13 cellular contexts compared by ENCODE assay signal in the genomic region with DNA sequence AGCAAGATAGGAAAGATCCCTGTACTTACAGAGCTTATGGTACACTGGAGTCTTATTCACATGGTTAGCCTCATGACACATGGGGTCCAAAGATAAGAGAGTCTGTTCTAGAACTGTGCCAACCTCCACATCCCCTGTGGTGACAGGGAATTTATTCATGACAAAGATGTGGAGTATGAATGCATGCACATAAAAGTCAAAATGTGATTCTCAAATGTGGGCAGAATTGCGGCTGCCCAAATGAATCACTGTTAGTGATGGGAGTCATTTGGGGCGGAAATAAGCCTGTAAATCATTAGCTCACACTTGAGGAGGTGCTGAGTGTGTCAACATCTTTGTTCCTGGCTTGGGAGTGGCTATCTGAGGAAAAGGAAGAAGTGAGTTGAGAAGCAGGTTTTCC.
DNase-seq lines count a peak whose midpoint lies in the region; ATAC-seq, FAIRE-seq and TF ChIP-seq lines count a peak whose summit lies in the region.
"Had no signal": no experiment of that assay in that cellular context is flagged by ENCODE, and none has a peak within 500 bp of the region (broad histone marks: within the 10 kb centered on the region; RNA-seq: fewer than 3 reads in every experiment).

No MANE protein-coding gene starts in this region.

- DNase-seq in A549 (ENCODE audit: low read depth in 1 of 2, low spot score in 1 of 2) (peak; percentile 16 to 79), GM23248 (peak; percentile 88), RKO (ENCODE audit: low spot score) (peak; percentile 56), fibroblast of the aortic adventitia (ENCODE audit: low read depth) (peak; percentile 68), prostate gland (ENCODE audit: low spot score) (no peak), NCI-H2196 (lab: John Stamatoyannopoulos, UW; ENCODE audit: unreplicated experiment) (no peak), activated gamma-delta T cell (lab: John Stamatoyannopoulos, UW) (no peak), NCI-H1105 (lab: John Stamatoyannopoulos, UW) (no peak)
- DNase-seq: activated naive CD8-positive, alpha-beta T cell treated with anti-CD3 and anti-CD28 coated beads for 36 hours; KG1; posterior cingulate gyrus; Right ventricle myocardium superior had no signal

- CTCF ChIA-PET in A549 (lab: Yijun Ruan, JAX) = interaction anchor here (1.3 to 1.4 kb wide), 2 partner anchors 38 to 83 kb away, joined by 3 read pairs; no protein-coding TSS in a partner anchor

- peak; percentile 88 to 93 for ATAC-seq in A549

- H3K36me3 ChIP-seq in GM23248 (ENCODE audit: low read depth) (no peaks in the 10 kb centered on the region), prostate gland (no peaks in the 10 kb centered on the region)

- no peaks in the 10 kb centered on the region for H4K20me1 ChIP-seq in GM23248 (ENCODE audit: insufficient read depth)

- H3K27me3 ChIP-seq in GM23248 (replicated peaks; ENCODE audit: insufficient read depth) (no peaks in the 10 kb centered on the region), prostate gland (replicated peaks; ENCODE audit: insufficient read depth) (no peaks in the 10 kb centered on the region)

- H3K4me1 ChIP-seq in A549 (peaks cover 17% of the 10 kb centered on the region), GM23248 (ENCODE audit: insufficient read depth) (peaks cover 25% of the 10 kb centered on the region), prostate gland (replicated peaks) (no peaks in the 10 kb centered on the region)

- no peaks in the 10 kb centered on the region for H3K79me2 ChIP-seq in GM23248 (ENCODE audit: insufficient read depth)

- peak overlapping the region; percentile 42 for H3K4me2 ChIP-seq in A549
- peak overlapping the region; percentile 30 for H3K4me2 ChIP-seq in GM23248 (ENCODE audit: unreplicated experiment)

- 0 out of 5 replicates have a peak, but pooled peaks have one; percentile 6 to 24 for TF ChIP-seq RAD21 in A549 (conservative IDR thresholded peaks at IDR 0.05 in 1 of 2, IDR thresholded peaks at IDR 0.05 in 1 of 2)

- 0% methylated on average over 2 of the region's 2 CpGs for WGBS in A549 (ENCODE audit: missing lambda C conversion rate)
- WGBS in GM23248 (ENCODE audit: low coverage in 1 of 2, low lambda C conversion rate in 2 of 2, missing lambda C conversion rate in 2 of 2), 2 experiments = 0% methylated on average over 2 of the region's 2 CpGs
- WGBS in prostate gland = 36% methylated on average over 2 of the region's 2 CpGs

- no peak overlapping the region for H3K9ac ChIP-seq in GM23248

- H3K27ac ChIP-seq in A549 (peak overlapping the region in 1 of 2 experiments; percentile 66; a peak in 4 of 6 replicates), GM23248 (peak overlapping the region; percentile 64), prostate gland (no peak overlapping the region)

- TF ChIP-seq POLR2A in A549 (IDR thresholded peaks at IDR 0.05; ENCODE audit: low read length) = no peak
- TF ChIP-seq POLR2A in prostate gland (IDR thresholded peaks at IDR 0.05) = no peak

- H3K9me3 ChIP-seq in A549 (peaks cover 13% of the 10 kb centered on the region), GM23248 (ENCODE audit: low read depth) (no peaks in the 10 kb centered on the region), prostate gland (no peaks in the 10 kb centered on the region)

- H3F3A ChIP-seq in GM23248 (ENCODE audit: insufficient read depth) = peaks cover 28% of the 10 kb centered on the region

- intact Hi-C loops in prostate gland (cut with DNase I) = no loop called here

- 0 out of 2 replicates have a peak, but pooled peaks cover 5% of the 10 kb centered on the region for H3K9me2 ChIP-seq in GM23248 (ENCODE audit: insufficient read depth)

- POLR2A ChIA-PET in A549 (lab: Yijun Ruan, JAX) = no interaction called here

- H2AFZ ChIP-seq in GM23248 = no peak overlapping the region

- no peak overlapping the region for H3K4me3 ChIP-seq in A549
- H3K4me3 ChIP-seq in GM23248 = no peak overlapping the region
- H3K4me3 ChIP-seq in fibroblast of the aortic adventitia (ENCODE audit: low read depth, low read length) = no peak overlapping the region
- H3K4me3 ChIP-seq in prostate gland = no peak overlapping the region

- in situ Hi-C loops in GM23248 (cut with MboI) = no loop called here

- no peak for TF ChIP-seq CTCF in A549 (IDR thresholded peaks at IDR 0.05)
- TF ChIP-seq CTCF in fibroblast of the aortic adventitia (IDR thresholded peaks at IDR 0.05; ENCODE audit: insufficient read depth, low read length) = no peak
- no peak for TF ChIP-seq CTCF in prostate gland (IDR thresholded peaks at IDR 0.05)

- peak; percentile 81 for FAIRE-seq in A549 (lab: Jason Lieb, UNC)
- FAIRE-seq: endothelial cell of umbilical vein had no signal

- TF ChIP-seq EP300 in A549 (IDR thresholded peaks at IDR 0.05) = peak in 1 of 2 experiments; percentile 24; a peak in 1 of 5 replicates

TF ChIP-seq in A549, 52 proteins besides CTCF, POLR2A, EP300 and RAD21 (continues in another document):
- TF ChIP-seq, protein P1, sequence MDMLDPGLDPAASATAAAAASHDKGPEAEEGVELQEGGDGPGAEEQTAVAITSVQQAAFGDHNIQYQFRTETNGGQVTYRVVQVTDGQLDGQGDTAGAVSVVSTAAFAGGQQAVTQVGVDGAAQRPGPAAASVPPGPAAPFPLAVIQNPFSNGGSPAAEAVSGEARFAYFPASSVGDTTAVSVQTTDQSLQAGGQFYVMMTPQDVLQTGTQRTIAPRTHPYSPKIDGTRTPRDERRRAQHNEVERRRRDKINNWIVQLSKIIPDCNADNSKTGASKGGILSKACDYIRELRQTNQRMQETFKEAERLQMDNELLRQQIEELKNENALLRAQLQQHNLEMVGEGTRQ (IDR thresholded peaks at IDR 0.05) = no peak
- TF ChIP-seq SMC3 (IDR thresholded peaks at IDR 0.05) (no peak), MAZ (IDR thresholded peaks at IDR 0.05; ENCODE audit: borderline replicate concordance, low read depth, low read length) (no peak), TP53 (CRISPR knock-in tag; IDR thresholded peaks at IDR 0.05) (no peak), FOSL2 (IDR thresholded peaks at IDR 0.05) (peak; percentile 27; the same call in 1 of the 2 replicates), FOSL2 (CRISPR knock-in tag; IDR thresholded peaks at IDR 0.05) (peak; percentile 58), CEBPB (IDR thresholded peaks at IDR 0.05) (no peak)
- TF ChIP-seq, protein P2, sequence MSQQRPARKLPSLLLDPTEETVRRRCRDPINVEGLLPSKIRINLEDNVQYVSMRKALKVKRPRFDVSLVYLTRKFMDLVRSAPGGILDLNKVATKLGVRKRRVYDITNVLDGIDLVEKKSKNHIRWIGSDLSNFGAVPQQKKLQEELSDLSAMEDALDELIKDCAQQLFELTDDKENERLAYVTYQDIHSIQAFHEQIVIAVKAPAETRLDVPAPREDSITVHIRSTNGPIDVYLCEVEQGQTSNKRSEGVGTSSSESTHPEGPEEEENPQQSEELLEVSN (IDR thresholded peaks at IDR 0.05; ENCODE audit: borderline replicate concordance, low read depth) = no peak
- TF ChIP-seq, protein P3, sequence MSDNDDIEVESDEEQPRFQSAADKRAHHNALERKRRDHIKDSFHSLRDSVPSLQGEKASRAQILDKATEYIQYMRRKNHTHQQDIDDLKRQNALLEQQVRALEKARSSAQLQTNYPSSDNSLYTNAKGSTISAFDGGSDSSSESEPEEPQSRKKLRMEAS (IDR thresholded peaks at IDR 0.05) = peak; percentile 39; the same call in 1 of the 2 replicates
- TF ChIP-seq, protein P4, sequence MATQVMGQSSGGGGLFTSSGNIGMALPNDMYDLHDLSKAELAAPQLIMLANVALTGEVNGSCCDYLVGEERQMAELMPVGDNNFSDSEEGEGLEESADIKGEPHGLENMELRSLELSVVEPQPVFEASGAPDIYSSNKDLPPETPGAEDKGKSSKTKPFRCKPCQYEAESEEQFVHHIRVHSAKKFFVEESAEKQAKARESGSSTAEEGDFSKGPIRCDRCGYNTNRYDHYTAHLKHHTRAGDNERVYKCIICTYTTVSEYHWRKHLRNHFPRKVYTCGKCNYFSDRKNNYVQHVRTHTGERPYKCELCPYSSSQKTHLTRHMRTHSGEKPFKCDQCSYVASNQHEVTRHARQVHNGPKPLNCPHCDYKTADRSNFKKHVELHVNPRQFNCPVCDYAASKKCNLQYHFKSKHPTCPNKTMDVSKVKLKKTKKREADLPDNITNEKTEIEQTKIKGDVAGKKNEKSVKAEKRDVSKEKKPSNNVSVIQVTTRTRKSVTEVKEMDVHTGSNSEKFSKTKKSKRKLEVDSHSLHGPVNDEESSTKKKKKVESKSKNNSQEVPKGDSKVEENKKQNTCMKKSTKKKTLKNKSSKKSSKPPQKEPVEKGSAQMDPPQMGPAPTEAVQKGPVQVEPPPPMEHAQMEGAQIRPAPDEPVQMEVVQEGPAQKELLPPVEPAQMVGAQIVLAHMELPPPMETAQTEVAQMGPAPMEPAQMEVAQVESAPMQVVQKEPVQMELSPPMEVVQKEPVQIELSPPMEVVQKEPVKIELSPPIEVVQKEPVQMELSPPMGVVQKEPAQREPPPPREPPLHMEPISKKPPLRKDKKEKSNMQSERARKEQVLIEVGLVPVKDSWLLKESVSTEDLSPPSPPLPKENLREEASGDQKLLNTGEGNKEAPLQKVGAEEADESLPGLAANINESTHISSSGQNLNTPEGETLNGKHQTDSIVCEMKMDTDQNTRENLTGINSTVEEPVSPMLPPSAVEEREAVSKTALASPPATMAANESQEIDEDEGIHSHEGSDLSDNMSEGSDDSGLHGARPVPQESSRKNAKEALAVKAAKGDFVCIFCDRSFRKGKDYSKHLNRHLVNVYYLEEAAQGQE (IDR thresholded peaks at IDR 0.05) = no peak
- TF ChIP-seq, protein P5, sequence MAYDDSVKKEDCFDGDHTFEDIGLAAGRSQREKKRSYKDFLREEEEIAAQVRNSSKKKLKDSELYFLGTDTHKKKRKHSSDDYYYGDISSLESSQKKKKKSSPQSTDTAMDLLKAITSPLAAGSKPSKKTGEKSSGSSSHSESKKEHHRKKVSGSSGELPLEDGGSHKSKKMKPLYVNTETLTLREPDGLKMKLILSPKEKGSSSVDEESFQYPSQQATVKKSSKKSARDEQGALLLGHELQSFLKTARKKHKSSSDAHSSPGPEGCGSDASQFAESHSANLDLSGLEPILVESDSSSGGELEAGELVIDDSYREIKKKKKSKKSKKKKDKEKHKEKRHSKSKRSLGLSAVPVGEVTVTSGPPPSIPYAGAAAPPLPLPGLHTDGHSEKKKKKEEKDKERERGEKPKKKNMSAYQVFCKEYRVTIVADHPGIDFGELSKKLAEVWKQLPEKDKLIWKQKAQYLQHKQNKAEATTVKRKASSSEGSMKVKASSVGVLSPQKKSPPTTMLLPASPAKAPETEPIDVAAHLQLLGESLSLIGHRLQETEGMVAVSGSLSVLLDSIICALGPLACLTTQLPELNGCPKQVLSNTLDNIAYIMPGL (CRISPR knock-in tag; IDR thresholded peaks at IDR 0.05; ENCODE audit: borderline replicate concordance) = no peak

Comparison
In these comparisons a context has a peak if more than half of its experiments do, and no peak if none do; other contexts are left out.
1. DNase-seq: peak in A549 (2 of 2), GM23248 (single experiment), RKO (single experiment) and fibroblast of the aortic adventitia (single experiment); none in prostate gland (single experiment), NCI-H2196 (single experiment), activated gamma-delta T cell (single experiment) and NCI-H1105 (single experiment).